18 cellular contexts compared by ENCODE assay signal in the genomic region with DNA sequence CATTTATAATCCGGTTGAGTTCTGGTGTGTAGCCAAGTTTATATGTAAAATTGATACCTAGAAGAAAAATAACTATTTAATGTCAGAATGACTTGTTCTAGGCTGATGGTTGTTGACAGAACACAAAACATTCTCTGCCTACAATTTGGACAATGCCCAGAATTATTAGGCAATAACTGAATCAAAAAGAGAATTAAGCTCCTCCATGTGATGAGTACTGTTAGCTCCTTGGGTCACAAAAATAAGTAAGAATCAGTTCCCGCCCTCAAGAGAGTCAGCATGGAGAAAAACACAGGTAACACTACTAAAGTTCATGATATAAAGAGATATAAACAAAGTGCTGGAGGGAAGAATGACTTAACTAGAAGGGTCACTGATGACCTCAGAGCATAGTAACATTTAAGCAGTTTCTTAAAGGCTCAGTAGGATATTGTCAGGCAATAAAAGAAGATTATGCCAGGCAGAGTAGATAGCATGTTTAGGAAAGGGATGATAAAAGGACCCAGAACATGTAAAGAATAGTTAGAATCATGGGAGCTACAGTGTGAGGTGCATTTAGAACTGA.
"Had no signal": no experiment of that assay in that cellular context is flagged by ENCODE, and none has a peak within 500 bp of the region (broad histone marks: within the 10 kb centered on the region; RNA-seq: fewer than 3 reads in every experiment).

No MANE protein-coding gene starts in this region.

- H3K36me3 ChIP-seq: ascending aorta, cardiac muscle cell, colonic mucosa, esophagus muscularis mucosa, thyroid gland had no signal

- H3K4me1 ChIP-seq: ascending aorta, colonic mucosa, thyroid gland had no signal

- ATAC-seq: left lobe of liver; natural killer cell; stimulated activated naive B cell treated with anti-CD40 and anti-IgM and Interleukin-4, amounts not matched to agents 10 μg/mL and 1 μg/mL and 100 μg/mL, for 72 hours had no signal

- DNase-seq: activated B cell treated with CpG ODN at 0.5 μM for 24 hours; activated CD4-positive, alpha-beta T cell treated with anti-CD3 and anti-CD28 coated beads for 48 hours; activated CD8-positive, alpha-beta memory T cell treated with anti-CD3 and anti-CD28 coated beads for 24 hours; colonic mucosa; natural killer cell; posterior cingulate gyrus; retina; stimulated activated CD4-positive, alpha-beta T cell treated with anti-CD3 and anti-CD28 coated beads, Interleukin-15, amount 100 ng/mL, for 24 hours; stimulated activated CD4-positive, alpha-beta T cell treated with anti-CD3 and anti-CD28 coated beads, Interleukin-4, amount 100 ng/mL, for 1 hour; stimulated activated naive B cell treated with anti-CD40 and anti-IgM and Interleukin-4, amounts not matched to agents 10 μg/mL and 1 μg/mL and 100 μg/mL, for 72 hours; SW 1271; thyroid gland had no signal

- H3K9me3 ChIP-seq: ascending aorta, colonic mucosa, esophagus muscularis mucosa, thyroid gland had no signal

- H3K4me2 ChIP-seq: hepatocyte had no signal

- H3K27me3 ChIP-seq: ascending aorta, cardiac muscle cell, colonic mucosa, esophagus muscularis mucosa, hepatocyte, thyroid gland had no signal

- H3K27ac ChIP-seq: ascending aorta, cardiac muscle cell, colonic mucosa, esophagus muscularis mucosa, hepatocyte, skin epidermis, thyroid gland had no signal

- H3K4me3 ChIP-seq: ascending aorta, cardiac muscle cell, colonic mucosa, esophagus muscularis mucosa, hepatocyte, skin epidermis, thyroid gland had no signal

- H2AFZ ChIP-seq: hepatocyte had no signal

- H3K79me2 ChIP-seq: hepatocyte had no signal
